In genomic region chr19:3952755-3953276, GRCh38 we compare ENCODE assay signal across 10 cellular contexts. TPM values are rescaled to one million over a fixed set of nuclear protein-coding genes. Genes with fewer than 3 reads are reported as not detected.
"Had no signal": no experiment of that assay in that cellular context is flagged by ENCODE, and none has a peak within 500 bp of the region (broad histone marks: within the 10 kb centered on the region; RNA-seq: fewer than 3 reads in every experiment).

No MANE protein-coding gene starts in this region.

RNA-seq across cellular contexts. Expression of gene NMRK2, which starts 19.9 kb away (rescaled TPM):
- total RNA-seq: epithelial cell of proximal tubule; frontal cortex; lower leg skin; neural crest cell; osteoblast; sciatic nerve; spleen; subcutaneous adipose tissue; T-helper 1 cell treated with Interleukin-12 subunit alpha and Interleukin-12 subunit beta and Interleukin-4 antibody, amounts not matched to agents 30 ng/mL and 1 ng/mL, for 36 hours; tibial nerve had no signal
